Comparison of ENCODE assay signal across 28 cellular contexts in genomic region chr3:177350051-177350565, GRCh38.
DNase-seq lines count a peak whose midpoint lies in the region; ATAC-seq and TF ChIP-seq lines count a peak whose summit lies in the region.
"Had no signal": no experiment of that assay in that cellular context is flagged by ENCODE, and none has a peak within 500 bp of the region (broad histone marks: within the 10 kb centered on the region; RNA-seq: fewer than 3 reads in every experiment).

No MANE protein-coding gene starts in this region.

- no peaks in the 10 kb centered on the region; the same call in 1 of the 2 replicates for H3K79me2 ChIP-seq in SU-DHL-6 (ENCODE audit: insufficient read depth, low read length)

- no peaks in the 10 kb centered on the region for H4K20me1 ChIP-seq in SU-DHL-6 (ENCODE audit: low read depth, low read length)

- peak overlapping the region; percentile 22 for H3K27ac Mint-ChIP-seq in activated T-cell treated with anti-CD3 and anti-CD28 coated beads, Interleukin-2, amount 50 U/mL, for 24 hours
- H3K27ac Mint-ChIP-seq: activated CD4-positive, alpha-beta T cell treated with anti-CD3 and anti-CD28 coated beads, Interleukin-2, amount 10 ng/mL, durations not matched to agents 24 days and 14 days; activated CD8-positive, alpha-beta memory T cell treated with anti-CD3 and anti-CD28 coated beads, Interleukin-2, amount 10 ng/mL, durations not matched to agents 7 days and 5 days; activated T-helper 17 cell treated with anti-CD3 and anti-CD28 coated beads, Interleukin-2, amount 50 U/mL, for 72 hours; H9; natural killer cell had no signal

- no peaks in the 10 kb centered on the region for H3K9me3 ChIP-seq in SU-DHL-6 (ENCODE audit: insufficient read depth, low read length)
- no peaks in the 10 kb centered on the region for H3K9me3 ChIP-seq in stomach
- no peaks in the 10 kb centered on the region for H3K9me3 ChIP-seq in tibial artery
- H3K9me3 ChIP-seq: BE2C, upper lobe of right lung had no signal

- peaks cover 69% of the 10 kb centered on the region for H3K4me1 Mint-ChIP-seq in activated T-cell treated with anti-CD3 and anti-CD28 coated beads, Interleukin-2, amount 50 U/mL, for 24 hours (ENCODE audit: low read depth)

- H3K36me3 Mint-ChIP-seq in activated T-cell treated with anti-CD3 and anti-CD28 coated beads, Interleukin-2, amount 50 U/mL, for 24 hours (ENCODE audit: low read depth) = peaks cover 3% of the 10 kb centered on the region
- H3K36me3 Mint-ChIP-seq: activated CD8-positive, alpha-beta memory T cell treated with anti-CD3 and anti-CD28 coated beads, Interleukin-2, amount 10 ng/mL, durations not matched to agents 7 days and 5 days; natural killer cell had no signal

- H3K27ac ChIP-seq in SU-DHL-6 (ENCODE audit: low read depth, low read length) (peak overlapping the region; percentile 98), foreskin keratinocyte (peak overlapping the region; percentile 25), stomach (peak overlapping the region in 3 of 5 donors; percentile 16 to 31 (median 29)), tibial artery (no peak overlapping the region)
- H3K27ac ChIP-seq: 22Rv1, PC-9, upper lobe of right lung had no signal

- TF ChIP-seq CTCF in SU-DHL-6 (IDR thresholded peaks at IDR 0.05; ENCODE audit: insufficient read depth, low read length, poor library complexity, severe bottlenecking) = no peak
- no peak for TF ChIP-seq CTCF in foreskin keratinocyte (conservative IDR thresholded peaks at IDR 0.05)
- TF ChIP-seq CTCF in stomach (IDR thresholded peaks at IDR 0.05) = no peak
- TF ChIP-seq CTCF in tibial artery (IDR thresholded peaks at IDR 0.05) = no peak

- intact Hi-C loops in stomach (cut with DNase I; ENCODE audit: low total_unique reads) = no loop called here
- intact Hi-C loops in tibial artery (cut with DNase I; ENCODE audit: low total_unique reads) = no loop called here
- intact Hi-C loops in cardiac septum (cut with DNase I) = no loop called here

- H3K4me3 Mint-ChIP-seq in activated T-cell treated with anti-CD3 and anti-CD28 coated beads, Interleukin-2, amount 50 U/mL, for 24 hours = no peak overlapping the region
- H3K4me3 Mint-ChIP-seq: activated CD4-positive, alpha-beta T cell treated with anti-CD3 and anti-CD28 coated beads, Interleukin-2, amount 10 ng/mL, durations not matched to agents 24 days and 14 days; activated CD8-positive, alpha-beta memory T cell treated with anti-CD3 and anti-CD28 coated beads, Interleukin-2, amount 10 ng/mL, durations not matched to agents 7 days and 5 days; activated T-helper 17 cell treated with anti-CD3 and anti-CD28 coated beads, Interleukin-2, amount 50 U/mL, for 72 hours; H9; natural killer cell had no signal

- H3K4me1 ChIP-seq in foreskin keratinocyte (peaks cover 29% of the 10 kb centered on the region), stomach (peaks cover 19 to 78% (median 26%) of the 10 kb centered on the region in 4 donors), tibial artery (peaks cover 0 to 23% (median 10%) of the 10 kb centered on the region in 4 donors)

- 24 to 48% (median 36%) methylated on average over 2 of the region's 2 CpGs for WGBS in stomach, 5 donors

- no peaks in the 10 kb centered on the region for H3K27me3 Mint-ChIP-seq in activated T-cell treated with anti-CD3 and anti-CD28 coated beads, Interleukin-2, amount 50 U/mL, for 24 hours
- H3K27me3 Mint-ChIP-seq: activated T-helper 17 cell treated with anti-CD3 and anti-CD28 coated beads, Interleukin-2, amount 50 U/mL, for 72 hours had no signal

- no peak for TF ChIP-seq EP300 in stomach (IDR thresholded peaks at IDR 0.05)

- H3K4me3 ChIP-seq in SU-DHL-6 (ENCODE audit: insufficient read depth, low read length, poor library complexity, severe bottlenecking) (peak overlapping the region; percentile 5), stomach (no peak overlapping the region), tibial artery (no peak overlapping the region)
- H3K4me3 ChIP-seq: PC-9, upper lobe of right lung had no signal

- no peaks in the 10 kb centered on the region for H3K9me3 Mint-ChIP-seq in activated T-cell treated with anti-CD3 and anti-CD28 coated beads, Interleukin-2, amount 50 U/mL, for 24 hours
- H3K9me3 Mint-ChIP-seq: activated T-helper 17 cell treated with anti-CD3 and anti-CD28 coated beads, Interleukin-2, amount 50 U/mL, for 72 hours; H9; natural killer cell had no signal

- ATAC-seq in foreskin keratinocyte = no peak
- no peak for ATAC-seq in HG02973 (IDR thresholded peaks at IDR 0.05; ENCODE audit: unreplicated experiment)
- ATAC-seq: activated CD8-positive, alpha-beta memory T cell treated with anti-CD3 and anti-CD28 coated beads, Interleukin-2, amount 10 ng/mL, durations not matched to agents 7 days and 5 days; activated T-helper 17 cell treated with anti-CD3 and anti-CD28 coated beads, Interleukin-2, amount 50 U/mL, for 72 hours; left cardiac atrium; natural killer cell; sciatic nerve; SK-N-SH treated with all-trans-retinoic acid at 6 μM for 48 hours; upper lobe of right lung had no signal

- no peak for DNase-seq in activated T-cell treated with anti-CD3 and anti-CD28 coated beads, Interleukin-2, amount 50 U/mL, for 24 hours
- no peak for DNase-seq in activated T-cell treated with anti-CD3 and anti-CD28 coated beads, Interleukin-2, amount 50 U/mL, for 1 hour
- DNase-seq in foreskin keratinocyte (peak; percentile 31 to 68), stomach (no peak), tibial artery (no peak), cardiac septum (ENCODE audit: low spot score) (no peak)
- DNase-seq: activated CD4-positive, alpha-beta T cell treated with anti-CD3 and anti-CD28 coated beads, Interleukin-2, amount 10 ng/mL, durations not matched to agents 24 days and 14 days; activated CD8-positive, alpha-beta memory T cell treated with anti-CD3 and anti-CD28 coated beads, Interleukin-2, amount 10 ng/mL, durations not matched to agents 7 days and 5 days; BE2C; central memory CD4-positive, alpha-beta T cell; H9; Karpas-422; left cardiac atrium; mesendoderm; natural killer cell; NCI-H1048; NCI-H1930; NCI-H2227 treated with DMSO at 0.1 percent for 48 hours; PC-9; posterior cingulate gyrus; stimulated activated naive CD4-positive, alpha-beta T cell; upper lobe of right lung had no signal

- H3K27me3 ChIP-seq in SU-DHL-6 (ENCODE audit: low read length) (no peaks in the 10 kb centered on the region), foreskin keratinocyte (no peaks in the 10 kb centered on the region), stomach (no peaks in the 10 kb centered on the region), tibial artery (no peaks in the 10 kb centered on the region)
- H3K27me3 ChIP-seq: BE2C, upper lobe of right lung had no signal

- H3K9ac ChIP-seq in SU-DHL-6 (ENCODE audit: low read length) = peak overlapping the region; percentile 84

- no peaks in the 10 kb centered on the region for H3K9me2 ChIP-seq in SU-DHL-6 (replicated peaks; ENCODE audit: insufficient read depth, low read length)

- H2AFZ ChIP-seq in SU-DHL-6 (ENCODE audit: low read depth, low read length, severe bottlenecking) = no peak overlapping the region
- H2AFZ ChIP-seq: PC-9 had no signal

- TF ChIP-seq POLR2A in stomach (IDR thresholded peaks at IDR 0.05) = no peak

- peaks cover 78% of the 10 kb centered on the region for H3F3A ChIP-seq in SU-DHL-6 (ENCODE audit: insufficient read depth)

- H3K36me3 ChIP-seq in SU-DHL-6 (ENCODE audit: low read length) (no peaks in the 10 kb centered on the region), stomach (no peaks in the 10 kb centered on the region), tibial artery (no peaks in the 10 kb centered on the region)
- H3K36me3 ChIP-seq: BE2C, upper lobe of right lung had no signal

- H3K4me2 ChIP-seq in SU-DHL-6 (ENCODE audit: low read depth, low read length, poor library complexity, severe bottlenecking) = peak overlapping the region; percentile 91
- H3K4me2 ChIP-seq: PC-9 had no signal

Comparison
In these comparisons a context has a peak if more than half of its experiments do, and no peak if none do; other contexts are left out.
1. DNase-seq: peak in foreskin keratinocyte (2 of 2); none in activated T-cell treated with anti-CD3 and anti-CD28 coated beads, Interleukin-2, amount 50 U/mL, for 24 hours (single experiment), activated T-cell treated with anti-CD3 and anti-CD28 coated beads, Interleukin-2, amount 50 U/mL, for 1 hour (single experiment), stomach (single experiment), tibial artery (0 of 2) and cardiac septum (single experiment).
2. H3K27ac ChIP-seq: peak in SU-DHL-6 (single experiment), foreskin keratinocyte (single experiment) and stomach (3 of 5); none in tibial artery (0 of 2).